ENCODE assay signal across 14 cellular contexts in the genomic region with DNA sequence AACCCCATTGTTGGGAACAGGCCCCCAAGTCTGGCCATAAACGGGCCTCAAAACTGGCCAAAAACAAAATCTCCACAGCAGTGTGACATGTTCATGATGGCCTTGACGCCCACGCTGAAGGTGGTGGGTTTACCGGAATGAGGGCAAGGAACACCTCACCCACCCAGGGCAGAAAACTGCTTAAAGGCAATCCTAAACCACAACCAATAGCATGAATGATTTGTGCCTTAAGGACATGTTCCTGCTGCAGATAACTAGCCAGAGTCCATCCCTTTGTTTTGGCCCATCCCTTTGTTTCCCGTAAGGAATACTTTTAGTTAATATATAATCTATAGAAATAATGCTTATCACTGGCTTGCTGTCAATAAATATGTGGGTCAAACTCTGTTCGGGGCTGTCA. TPM values are rescaled to one million over a fixed set of nuclear protein-coding genes. Genes with fewer than 3 reads are reported as not detected.
DNase-seq lines count a peak whose midpoint lies in the region; ATAC-seq, FAIRE-seq and TF ChIP-seq lines count a peak whose summit lies in the region.
"Had no signal": no experiment of that assay in that cellular context is flagged by ENCODE, and none has a peak within 500 bp of the region (broad histone marks: within the 10 kb centered on the region; RNA-seq: fewer than 3 reads in every experiment).

No MANE protein-coding gene starts in this region.

- peak overlapping the region; percentile 55 for H3K4me2 ChIP-seq in HCT116 (ENCODE audit: low read length)
- H3K4me2 ChIP-seq in keratinocyte (ENCODE audit: control insufficient read depth, extremely low read depth, insufficient read depth, low read depth, low read length): no peak overlapping the region

- no peak for TF ChIP-seq POLR2A in HCT116 (IDR thresholded peaks at IDR 0.05; ENCODE audit: borderline replicate concordance, extremely low read depth, insufficient read depth, insufficient read length)

- H3K36me3 Mint-ChIP-seq in CD4-positive, alpha-beta memory T cell: no peaks in the 10 kb centered on the region
- H3K36me3 Mint-ChIP-seq: natural killer cell had no signal

- FAIRE-seq in keratinocyte (lab: Jason Lieb, UNC) (no peak), small intestine (lab: Jason Lieb, UNC) (no peak)
- FAIRE-seq: G401.6, GM12878 had no signal

- H3K36me3 ChIP-seq in HCT116 (ENCODE audit: control insufficient read depth in 1 of 2, insufficient read depth in 2 of 2, low read length in 2 of 2): no peaks in the 10 kb centered on the region
- H3K36me3 ChIP-seq in adipocyte (ENCODE audit: control insufficient read depth, insufficient read depth, low read length, severe bottlenecking): peaks cover 10% of the 10 kb centered on the region
- H3K36me3 ChIP-seq in keratinocyte (ENCODE audit: control insufficient read depth in 2 of 2, extremely low read depth in 1 of 2, insufficient read depth in 2 of 2, low read length in 2 of 2): no peaks in the 10 kb centered on the region
- no peaks in the 10 kb centered on the region for H3K36me3 ChIP-seq in stomach smooth muscle (ENCODE audit: control insufficient read depth in 2 of 2, insufficient read depth in 2 of 2, low read length in 2 of 2)
- no peaks in the 10 kb centered on the region for H3K36me3 ChIP-seq in small intestine (ENCODE audit: control insufficient read depth in 2 of 2, insufficient read depth in 2 of 2, low read length in 2 of 2)
- H3K36me3 ChIP-seq in CD4-positive, alpha-beta memory T cell (ENCODE audit: insufficient read depth, low read length): no peaks in the 10 kb centered on the region
- H3K36me3 ChIP-seq: BE2C had no signal

- H3K27ac ChIP-seq in HCT116 (ENCODE audit: low read depth, low read length) (peak overlapping the region; percentile 73), keratinocyte (ENCODE audit: control insufficient read depth, insufficient read depth, low read length) (peak overlapping the region; percentile 64), stomach smooth muscle (ENCODE audit: low read length) (peak overlapping the region; percentile 84), small intestine (ENCODE audit: low read depth in 1 of 2, low read length in 1 of 2) (no peak overlapping the region)
- H3K27ac ChIP-seq in CD4-positive, alpha-beta memory T cell (ENCODE audit: low read depth, low read length): no peak overlapping the region

- intact Hi-C loops in HCT116 (cut with micrococcal nuclease) (no loop called here), posterior cingulate gyrus (cut with DNase I) (no loop called here)
- intact Hi-C loops in CD4-positive, alpha-beta memory T cell (cut with micrococcal nuclease): no loop called here

- H3K27ac Mint-ChIP-seq in CD4-positive, alpha-beta memory T cell: no peak overlapping the region
- H3K27ac Mint-ChIP-seq: activated CD4-positive, alpha-beta T cell treated with anti-CD3 and anti-CD28 coated beads for 36 hours; natural killer cell had no signal

- RAD21 ChIA-PET in HCT116 (lab: Charles Lee; ENCODE audit: low non-redundant PET in 1 of 2, low total read pairs in 2 of 2, uncharacterized antibody in 2 of 2, unreplicated experiment in 2 of 2): no interaction called here

- H3K79me2 ChIP-seq in HCT116 (ENCODE audit: insufficient read depth, low read length) (no peaks in the 10 kb centered on the region), keratinocyte (ENCODE audit: control insufficient read depth, insufficient read depth, low read length) (no peaks in the 10 kb centered on the region)

- POLR2A ChIA-PET in HCT116 (lab: Charles Lee): no interaction called here
- POLR2A ChIA-PET in CD4-positive, alpha-beta memory T cell (lab: Charles Lee; ENCODE audit: partially characterized antibody): no interaction called here

- no peak overlapping the region for H3K4me3 Mint-ChIP-seq in CD4-positive, alpha-beta memory T cell
- H3K4me3 Mint-ChIP-seq: activated CD4-positive, alpha-beta T cell treated with anti-CD3 and anti-CD28 coated beads for 36 hours; natural killer cell had no signal

- CTCF ChIA-PET in HCT116 (lab: Charles Lee): no interaction called here
- CTCF ChIA-PET in CD4-positive, alpha-beta memory T cell (lab: Charles Lee; ENCODE audit: partially characterized antibody): no interaction called here

- no TSS peak for BruUV-seq in HCT116 (replicated peaks; lab: Mats Ljungman, UMichigan)

- H3K9me3 ChIP-seq in HCT116 (ENCODE audit: control insufficient read depth in 1 of 2, insufficient read depth in 1 of 2, low read depth in 1 of 2, low read length in 2 of 2): peaks cover 5 to 13% of the 10 kb centered on the region in 2 experiments; a peak in 1 of 4 replicates
- H3K9me3 ChIP-seq in adipocyte (ENCODE audit: control insufficient read depth, low read length): peaks cover 2% of the 10 kb centered on the region
- peaks cover 2% of the 10 kb centered on the region for H3K9me3 ChIP-seq in keratinocyte (ENCODE audit: control insufficient read depth, low read depth, low read length)
- no peaks in the 10 kb centered on the region for H3K9me3 ChIP-seq in stomach smooth muscle (ENCODE audit: control insufficient read depth in 2 of 2, low read length in 2 of 2)
- no peaks in the 10 kb centered on the region for H3K9me3 ChIP-seq in small intestine (ENCODE audit: control insufficient read depth, low read depth)
- H3K9me3 ChIP-seq in CD4-positive, alpha-beta memory T cell (ENCODE audit: control insufficient read depth in 1 of 2, low read length in 2 of 2): no peaks in the 10 kb centered on the region
- H3K9me3 ChIP-seq: BE2C had no signal

- no peak for TF ChIP-seq CTCF in HCT116 (IDR thresholded peaks at IDR 0.05 in 2 of 3, conservative IDR thresholded peaks at IDR 0.05 in 1 of 3; ENCODE audit: borderline replicate concordance in 1 of 3, insufficient read depth in 1 of 3, low read depth in 2 of 3, low read length in 2 of 3)
- no peak for TF ChIP-seq CTCF in keratinocyte (optimal IDR thresholded peaks at IDR 0.05 in 1 of 3, IDR thresholded peaks at IDR 0.05 in 1 of 3, conservative IDR thresholded peaks at IDR 0.05 in 1 of 3; ENCODE audit: extremely low read depth in 1 of 3, insufficient read depth in 2 of 3, low read length in 3 of 3)

- H3K9me1 ChIP-seq in keratinocyte (ENCODE audit: control insufficient read depth, extremely low read depth, insufficient read depth, low read length): no peaks in the 10 kb centered on the region

- 70 to 85% (median 72%) methylated on average over 6 of the region's 6 CpGs for WGBS in small intestine, 3 donors

- dilution Hi-C loops in keratinocyte (cut with MboI; ENCODE audit: extremely low pct_ligation_motif_present, low sequenced_read_pairs): no loop called here

- no peaks in the 10 kb centered on the region for H3K9me2 ChIP-seq in HCT116 (ENCODE audit: insufficient read depth)

- H3K9ac ChIP-seq in HCT116 (ENCODE audit: low read length) (peak overlapping the region; percentile 35), adipocyte (ENCODE audit: low read length) (peak overlapping the region; percentile 29), keratinocyte (ENCODE audit: control insufficient read depth, extremely low read depth, insufficient read depth, low read length) (no peak overlapping the region), stomach smooth muscle (ENCODE audit: low read length in 2 of 2) (no peak overlapping the region)

- peaks cover 0 to 7% (median 0%) of the 10 kb centered on the region in 8 donors for H3K9me3 Mint-ChIP-seq in CD4-positive, alpha-beta memory T cell
- H3K9me3 Mint-ChIP-seq: natural killer cell had no signal

- H4K20me1 ChIP-seq in HCT116 (ENCODE audit: insufficient read depth) (no peaks in the 10 kb centered on the region), keratinocyte (ENCODE audit: control insufficient read depth, extremely low read depth, insufficient read depth, low read length) (no peaks in the 10 kb centered on the region)

- H3K27me3 Mint-ChIP-seq in CD4-positive, alpha-beta memory T cell: peaks cover 6 to 8% of the 10 kb centered on the region in 2 donors

- ATAC-seq in HCT116: no peak
- ATAC-seq: activated CD4-positive, alpha-beta T cell treated with anti-CD3 and anti-CD28 coated beads for 36 hours; GM12878; natural killer cell had no signal

- TF ChIP-seq RAD21 in HCT116 (IDR thresholded peaks at IDR 0.05; ENCODE audit: low read depth): no peak

- no peak overlapping the region for H3K4me3 ChIP-seq in HCT116 (replicated peaks in 1 of 2; ENCODE audit: low read depth in 1 of 2, low read length in 2 of 2)
- H3K4me3 ChIP-seq in adipocyte (ENCODE audit: low read length): no peak overlapping the region
- no peak overlapping the region for H3K4me3 ChIP-seq in keratinocyte (ENCODE audit: control insufficient read depth in 2 of 3, extremely low read depth in 1 of 3, insufficient read depth in 2 of 3, low read depth in 1 of 3, low read length in 3 of 3)
- no peak overlapping the region for H3K4me3 ChIP-seq in stomach smooth muscle (ENCODE audit: low read length in 2 of 2)
- H3K4me3 ChIP-seq in small intestine (ENCODE audit: low read depth in 1 of 2, low read length in 2 of 2): no peak overlapping the region
- no peak overlapping the region for H3K4me3 ChIP-seq in CD4-positive, alpha-beta memory T cell (ENCODE audit: low read length in 2 of 2)
- H3K4me3 ChIP-seq: GM12878 had no signal

- H3K4me1 ChIP-seq in HCT116 (ENCODE audit: control insufficient read depth in 1 of 2, insufficient read depth in 2 of 2, low read length in 2 of 2) (peaks cover 14 to 17% of the 10 kb centered on the region in 2 experiments; a peak in 3 of 4 replicates), adipocyte (ENCODE audit: control insufficient read depth, insufficient read depth, low read length) (peaks cover 32% of the 10 kb centered on the region), keratinocyte (ENCODE audit: control insufficient read depth, extremely low read depth, insufficient read depth, low read length) (peaks cover 13% of the 10 kb centered on the region), stomach smooth muscle (ENCODE audit: control insufficient read depth, insufficient read depth, low read length) (peaks cover 14% of the 10 kb centered on the region), small intestine (ENCODE audit: control insufficient read depth in 2 of 2, insufficient read depth in 1 of 2, low read depth in 1 of 2, low read length in 1 of 2) (no peaks in the 10 kb centered on the region)
- no peaks in the 10 kb centered on the region for H3K4me1 ChIP-seq in CD4-positive, alpha-beta memory T cell (ENCODE audit: insufficient read depth, low read length)
- H3K4me1 ChIP-seq: BE2C had no signal

- H2AFZ ChIP-seq in HCT116 (ENCODE audit: low read depth, low read length, poor library complexity, severe bottlenecking) (peak overlapping the region; percentile 80), keratinocyte (ENCODE audit: control insufficient read depth, low read length) (no peak overlapping the region)

- no peaks in the 10 kb centered on the region for H3K27me3 ChIP-seq in HCT116 (ENCODE audit: insufficient read depth, low read length)
- H3K27me3 ChIP-seq in adipocyte (replicated peaks; ENCODE audit: control insufficient read depth, insufficient read depth, low read length): no peaks in the 10 kb centered on the region
- H3K27me3 ChIP-seq in keratinocyte (ENCODE audit: control insufficient read depth, extremely low read depth, insufficient read depth, low read length): no peaks in the 10 kb centered on the region
- H3K27me3 ChIP-seq in stomach smooth muscle (ENCODE audit: control insufficient read depth in 1 of 2, insufficient read depth in 2 of 2, low read length in 2 of 2): no peaks in the 10 kb centered on the region
- no peaks in the 10 kb centered on the region for H3K27me3 ChIP-seq in small intestine (ENCODE audit: control insufficient read depth in 2 of 2, insufficient read depth in 2 of 2, low read length in 2 of 2)
- H3K27me3 ChIP-seq in CD4-positive, alpha-beta memory T cell (ENCODE audit: insufficient read depth, low read length): no peaks in the 10 kb centered on the region
- H3K27me3 ChIP-seq: BE2C had no signal

- H3K4me1 Mint-ChIP-seq in CD4-positive, alpha-beta memory T cell: no peaks in the 10 kb centered on the region
- H3K4me1 Mint-ChIP-seq: activated CD4-positive, alpha-beta T cell treated with anti-CD3 and anti-CD28 coated beads for 36 hours; natural killer cell had no signal

- DNase-seq in HCT116 (ENCODE audit: low read depth, low spot score) (no peak), adipocyte (ENCODE audit: low read depth) (no peak), keratinocyte (ENCODE audit: low read depth, low spot score) (no peak), posterior cingulate gyrus (no peak), small intestine (no peak), DMS153 (lab: John Stamatoyannopoulos, UW) (no peak)
- no peak for DNase-seq in CD4-positive, alpha-beta memory T cell
- DNase-seq: activated CD4-positive, alpha-beta T cell treated with anti-CD3 and anti-CD28 coated beads for 36 hours; natural killer cell; NCI-H187 had no signal

RNA-seq across cellular contexts. Expression of gene KLHDC8B, which starts 47.7 kb away (rescaled TPM):
- total RNA-seq in HCT116 (2021; ENCODE audit: unreplicated experiment): 10.4 TPM
- polyA plus RNA-seq in HCT116 (2012): 10.8 and 11.6 TPM in 2 replicates
- 18.3 to 51.6 TPM (median 19.5 TPM) in 3 replicates for polyA plus RNA-seq in keratinocyte
- 9.4 TPM for polyA plus RNA-seq in keratinocyte (2011; ENCODE audit: low read depth)
- polyA plus RNA-seq in keratinocyte (2011; cell fraction: cytosol; rRNA removed): 20.7 and 27.6 TPM in 2 replicates
- 30.1 and 33.7 TPM in 2 replicates for polyA plus RNA-seq in keratinocyte (2011; cell fraction: nucleus; rRNA removed)
- 13.5 and 54.4 TPM in 2 replicates for polyA plus RNA-seq in keratinocyte (2012; ENCODE audit: low replicate concordance)
- 10.9 to 42.9 TPM (median 12.5 TPM) in 3 replicates for polyA minus RNA-seq in keratinocyte
- 35.3 TPM for polyA minus RNA-seq in keratinocyte (2011; cell fraction: cytosol; rRNA and poly(A)+ RNA removed)
- polyA minus RNA-seq in keratinocyte (2011; cell fraction: nucleus; rRNA and poly(A)+ RNA removed): 10.7 and 11.8 TPM in 2 replicates
- 10 to 100 TPM in 1 of 3 donors, 1 to 10 TPM in 2; 6.3 to 18.5 (median 9.2) TPM for polyA plus RNA-seq in small intestine
- 1 to 10 TPM; 1.9 to 2.0 TPM for total RNA-seq in CD4-positive, alpha-beta memory T cell
- polyA plus RNA-seq in CD4-positive, alpha-beta memory T cell: 1 to 10 TPM; 1.3 to 1.8 TPM

RNA-seq across cellular contexts. Expression of gene CCDC71, which starts 53.0 kb away (rescaled TPM):
- 32.8 TPM for total RNA-seq in HCT116 (2021; ENCODE audit: unreplicated experiment)
- 19.7 and 24.3 TPM in 2 replicates for polyA plus RNA-seq in HCT116 (2012)
- polyA plus RNA-seq in keratinocyte (18.8 to 27.7 TPM (median 21.5 TPM) in 3 replicates), small intestine (10 to 100 TPM; 13.0 to 22.3 (median 13.5) TPM)
- 7.0 TPM for polyA plus RNA-seq in keratinocyte (2011; ENCODE audit: low read depth)
- polyA plus RNA-seq in keratinocyte (2011; cell fraction: cytosol; rRNA removed): 16.3 and 24.8 TPM in 2 replicates
- polyA plus RNA-seq in keratinocyte (2011; cell fraction: nucleus; rRNA removed): 19.9 and 22.3 TPM in 2 replicates
- 6.8 and 23.1 TPM in 2 replicates for polyA plus RNA-seq in keratinocyte (2012; ENCODE audit: low replicate concordance)
- 26.8 to 56.8 TPM (median 37.7 TPM) in 3 replicates for polyA minus RNA-seq in keratinocyte
- polyA minus RNA-seq in keratinocyte (2011; cell fraction: cytosol; rRNA and poly(A)+ RNA removed): 30.9 TPM
- 16.5 and 17.5 TPM in 2 replicates for polyA minus RNA-seq in keratinocyte (2011; cell fraction: nucleus; rRNA and poly(A)+ RNA removed)
- 10 to 100 TPM; 31.6 to 33.5 TPM for total RNA-seq in CD4-positive, alpha-beta memory T cell
- 1 to 10 TPM in 1 of 2 donors, under 1 TPM in 1; 0.13 to 2.1 TPM for polyA plus RNA-seq in CD4-positive, alpha-beta memory T cell

RNA-seq across cellular contexts. Expression of gene C3orf62, which starts 57.9 kb away (rescaled TPM):
- total RNA-seq in HCT116 (2021; ENCODE audit: unreplicated experiment): 5.9 TPM
- 2.7 and 4.2 TPM in 2 replicates for polyA plus RNA-seq in HCT116 (2012)
- 2.6 to 5.4 TPM (median 5.2 TPM) in 3 replicates for polyA plus RNA-seq in keratinocyte
- polyA plus RNA-seq in keratinocyte (2011; ENCODE audit: low read depth): 8.4 TPM
- polyA plus RNA-seq in keratinocyte (2011; cell fraction: cytosol; rRNA removed): 1.9 and 2.5 TPM in 2 replicates
- polyA plus RNA-seq in keratinocyte (2011; cell fraction: nucleus; rRNA removed): 15.3 and 17.6 TPM in 2 replicates
- polyA plus RNA-seq in keratinocyte (2012; ENCODE audit: low replicate concordance): 3.3 and 5.8 TPM in 2 replicates
- polyA minus RNA-seq in keratinocyte: 3.5 to 7.7 TPM (median 6.4 TPM) in 3 replicates
- 1.9 TPM for polyA minus RNA-seq in keratinocyte (2011; cell fraction: cytosol; rRNA and poly(A)+ RNA removed)
- 9.8 and 11.0 TPM in 2 replicates for polyA minus RNA-seq in keratinocyte (2011; cell fraction: nucleus; rRNA and poly(A)+ RNA removed)
- 10 to 100 TPM in 1 of 3 donors, 1 to 10 TPM in 2; 4.5 to 11.1 (median 4.6) TPM for polyA plus RNA-seq in small intestine
- total RNA-seq in CD4-positive, alpha-beta memory T cell: 1 to 10 TPM; 9.8 to 9.9 TPM
- 1 to 10 TPM in 1 of 2 donors, under 1 TPM in 1; 0.76 to 2.3 TPM for polyA plus RNA-seq in CD4-positive, alpha-beta memory T cell

Comparison
In these comparisons a context has a peak if more than half of its experiments do, and no peak if none do; other contexts are left out.
1. H3K27ac ChIP-seq: peak in HCT116 (single experiment), keratinocyte (single experiment) and stomach smooth muscle (single experiment); none in small intestine (0 of 2) and CD4-positive, alpha-beta memory T cell (single experiment).
2. H3K9ac ChIP-seq: peak in HCT116 (single experiment) and adipocyte (single experiment); none in keratinocyte (single experiment) and stomach smooth muscle (0 of 2).